24 cellular contexts compared by ENCODE assay signal in genomic region chr7:25371972-25372371, GRCh38.
"Had no signal": no experiment of that assay in that cellular context is flagged by ENCODE, and none has a peak within 500 bp of the region (broad histone marks: within the 10 kb centered on the region; RNA-seq: fewer than 3 reads in every experiment).

No MANE protein-coding gene starts in this region.

- H3K4me3 ChIP-seq: colonic mucosa, esophagus squamous epithelium, gastrocnemius medialis, heart right ventricle, left lung, lower lobe of right lung, mucosa of descending colon had no signal

- H3K27ac ChIP-seq: colonic mucosa, epithelial cell of prostate, esophagus squamous epithelium, gastrocnemius medialis, heart right ventricle, left lung, lower lobe of right lung had no signal

- ATAC-seq: effector memory CD8-positive, alpha-beta T cell; esophagus mucosa; gastrocnemius medialis; heart right ventricle; left cardiac atrium; left lung; left ventricle myocardium superior; lower lobe of right lung; mucosa of descending colon had no signal

- H3K27me3 ChIP-seq: colonic mucosa, esophagus squamous epithelium, gastrocnemius medialis, left lung had no signal

- DNase-seq: colonic mucosa; cortex of kidney; effector CD8-positive, alpha-beta T cell; effector memory CD8-positive, alpha-beta T cell; endodermal cell; erythroblast; esophagus squamous epithelium; foreskin fibroblast; foreskin melanocyte; gastrocnemius medialis; glutamatergic neuron; head of caudate nucleus; heart right ventricle; hippocampal formation; left cardiac atrium; left lung; left ventricle myocardium superior; lower lobe of right lung; mesenchymal stem cell; mucosa of descending colon; naive B cell had no signal

- H3K36me3 ChIP-seq: colonic mucosa, esophagus squamous epithelium, gastrocnemius medialis, heart right ventricle, left lung, lower lobe of right lung had no signal

- H3K4me1 ChIP-seq: colonic mucosa, gastrocnemius medialis, lower lobe of right lung had no signal

- FAIRE-seq: keratinocyte had no signal

- H3K9me3 ChIP-seq: colonic mucosa, gastrocnemius medialis had no signal
